In the genomic region with DNA sequence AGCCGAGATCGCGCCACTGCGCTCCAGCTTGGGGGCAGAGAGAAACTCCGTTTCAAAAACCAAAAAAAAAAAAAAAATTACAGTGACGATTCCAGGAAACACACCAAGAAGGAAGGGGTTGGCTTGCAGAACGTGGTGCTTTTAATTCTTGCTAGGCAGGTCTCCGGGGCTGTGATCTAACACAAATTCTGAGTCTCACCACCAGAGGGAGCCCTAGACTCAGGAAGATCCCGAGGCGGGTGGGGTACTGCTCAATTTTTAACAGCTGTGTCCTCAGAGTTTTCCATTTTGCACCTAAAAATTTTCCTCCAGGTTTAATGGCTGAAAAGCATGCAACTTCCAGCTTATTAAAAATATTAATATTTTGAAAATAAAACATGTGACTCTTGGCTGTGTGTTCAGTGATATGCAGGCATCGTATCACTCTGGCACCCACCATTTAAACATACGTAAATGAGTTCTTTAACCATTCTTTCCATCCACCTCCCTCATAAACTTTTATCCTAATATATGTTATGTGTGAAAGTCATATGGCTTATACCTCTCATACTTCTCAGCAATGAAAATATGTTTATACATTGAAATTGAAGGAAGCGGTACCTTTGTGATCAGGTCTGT, we compare ENCODE assay signal across 1 cellular context.
TF ChIP-seq lines count a peak whose summit lies in the region.

No MANE protein-coding gene starts in this region.

TF ChIP-seq in WTC11, 78 proteins besides CTCF, POLR2A, EP300 and RAD21:
- TF ChIP-seq ZNF317 (CRISPR knock-in tag; IDR thresholded peaks at IDR 0.05; ENCODE audit: borderline replicate concordance, low read depth) (no peak), ZNF138 (CRISPR knock-in tag; conservative IDR thresholded peaks at IDR 0.05) (no peak), PRRX2 (CRISPR knock-in tag; IDR thresholded peaks at IDR 0.05) (no peak), TCF7 (CRISPR knock-in tag; IDR thresholded peaks at IDR 0.05; ENCODE audit: low read depth) (no peak), GRHL2 (CRISPR knock-in tag; IDR thresholded peaks at IDR 0.05; ENCODE audit: insufficient replicate concordance, severe bottlenecking) (no peak), CBFB (CRISPR knock-in tag; IDR thresholded peaks at IDR 0.05; ENCODE audit: low read depth) (no peak), SP1 (CRISPR knock-in tag; conservative IDR thresholded peaks at IDR 0.05) (no peak), JUN (CRISPR knock-in tag; IDR thresholded peaks at IDR 0.05) (no peak)
- TF ChIP-seq, protein P1, sequence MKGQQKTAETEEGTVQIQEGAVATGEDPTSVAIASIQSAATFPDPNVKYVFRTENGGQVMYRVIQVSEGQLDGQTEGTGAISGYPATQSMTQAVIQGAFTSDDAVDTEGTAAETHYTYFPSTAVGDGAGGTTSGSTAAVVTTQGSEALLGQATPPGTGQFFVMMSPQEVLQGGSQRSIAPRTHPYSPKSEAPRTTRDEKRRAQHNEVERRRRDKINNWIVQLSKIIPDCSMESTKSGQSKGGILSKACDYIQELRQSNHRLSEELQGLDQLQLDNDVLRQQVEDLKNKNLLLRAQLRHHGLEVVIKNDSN (CRISPR knock-in tag; IDR thresholded peaks at IDR 0.05) = no peak
- TF ChIP-seq, protein P2, sequence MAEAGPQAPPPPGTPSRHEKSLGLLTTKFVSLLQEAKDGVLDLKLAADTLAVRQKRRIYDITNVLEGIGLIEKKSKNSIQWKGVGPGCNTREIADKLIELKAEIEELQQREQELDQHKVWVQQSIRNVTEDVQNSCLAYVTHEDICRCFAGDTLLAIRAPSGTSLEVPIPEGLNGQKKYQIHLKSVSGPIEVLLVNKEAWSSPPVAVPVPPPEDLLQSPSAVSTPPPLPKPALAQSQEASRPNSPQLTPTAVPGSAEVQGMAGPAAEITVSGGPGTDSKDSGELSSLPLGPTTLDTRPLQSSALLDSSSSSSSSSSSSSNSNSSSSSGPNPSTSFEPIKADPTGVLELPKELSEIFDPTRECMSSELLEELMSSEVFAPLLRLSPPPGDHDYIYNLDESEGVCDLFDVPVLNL (CRISPR knock-in tag; IDR thresholded peaks at IDR 0.05; ENCODE audit: borderline replicate concordance, low read depth) = no peak
